Comparison of ENCODE assay signal across 9 cellular contexts in the genomic region with DNA sequence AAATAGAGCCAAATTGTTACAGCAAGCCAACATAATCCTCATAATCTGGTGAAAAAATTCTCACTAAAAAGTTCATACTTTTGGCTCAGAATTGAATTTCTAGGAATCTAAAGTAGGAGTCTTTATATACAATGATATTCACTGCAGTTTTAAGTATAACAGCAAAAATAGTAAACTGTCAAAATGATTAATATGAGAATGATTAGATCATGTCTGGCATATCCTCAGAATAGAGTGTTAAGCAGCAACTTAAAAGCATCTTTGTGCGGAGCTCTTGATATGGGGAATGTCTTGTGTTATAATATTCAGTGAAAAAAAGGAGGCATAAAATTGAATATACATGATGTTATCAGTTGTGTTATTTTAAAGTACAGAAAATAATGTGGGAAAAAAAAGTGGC. TPM values are rescaled to one million over a fixed set of nuclear protein-coding genes. Genes with fewer than 3 reads are reported as not detected.
"Had no signal": no experiment of that assay in that cellular context is flagged by ENCODE, and none has a peak within 500 bp of the region (broad histone marks: within the 10 kb centered on the region; RNA-seq: fewer than 3 reads in every experiment).

No MANE protein-coding gene starts in this region.

- DNase-seq: GDM1, GF-D8 had no signal

- ATAC-seq: GM12878 had no signal

- FAIRE-seq: G401.6, GM12878, GM12891, GM12892, GM18507, GM19239 had no signal

- H3K4me3 ChIP-seq: GM12878 had no signal

RNA-seq across cellular contexts. Expression of gene KNG1, which starts 16.9 kb away (rescaled TPM):
- total RNA-seq: G401 had no signal
- polyA plus RNA-seq: GM12878 had no signal
